Comparison of ENCODE assay signal across 10 cellular contexts in the genomic region with DNA sequence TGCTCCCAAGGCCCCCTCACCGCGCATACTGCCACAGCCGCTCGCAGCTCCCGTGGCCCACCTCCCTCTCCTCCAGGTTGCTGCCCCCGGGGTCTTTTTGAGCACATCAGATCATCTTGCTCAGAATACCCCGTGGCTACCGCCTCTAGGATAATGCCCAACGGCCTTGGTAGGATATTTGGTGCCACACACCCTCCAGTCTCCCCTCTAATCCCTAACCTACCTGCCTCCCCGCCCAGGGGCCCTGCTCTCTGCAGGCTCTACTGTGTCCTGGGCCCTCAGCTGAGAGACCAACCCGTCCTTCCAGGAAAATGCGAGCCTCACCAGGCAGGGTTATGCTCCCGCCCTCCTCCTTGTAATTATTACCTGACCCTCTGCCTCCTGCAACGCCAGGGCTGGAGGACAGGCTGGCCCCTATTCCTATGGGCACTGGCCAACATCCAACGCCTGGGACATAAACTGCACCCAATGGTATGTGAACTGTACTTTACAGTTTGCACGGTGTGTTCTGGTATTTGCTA. TPM values are rescaled to one million over a fixed set of nuclear protein-coding genes. Genes with fewer than 3 reads are reported as not detected.
DNase-seq lines count a peak whose midpoint lies in the region; ATAC-seq, FAIRE-seq and TF ChIP-seq lines count a peak whose summit lies in the region.
"Had no signal": no experiment of that assay in that cellular context is flagged by ENCODE, and none has a peak within 500 bp of the region (broad histone marks: within the 10 kb centered on the region; RNA-seq: fewer than 3 reads in every experiment).

No MANE protein-coding gene starts in this region.

- peak overlapping the region; percentile 45 for H3K9ac ChIP-seq in mucosa of stomach (ENCODE audit: low read length)

- H3K36me3 Mint-ChIP-seq in stimulated activated naive CD8-positive, alpha-beta T cell treated with anti-CD3 and anti-CD28 coated beads, Interleukin-15, Interleukin-2, amounts not matched to agents 100 ng/mL and 50 ng/mL, for 24 hours (ENCODE audit: low read depth) = no peaks in the 10 kb centered on the region
- peaks cover 11% of the 10 kb centered on the region for H3K36me3 Mint-ChIP-seq in brain

- H3K36me3 ChIP-seq in mucosa of stomach (ENCODE audit: control insufficient read depth, insufficient read depth, low read length) = no peaks in the 10 kb centered on the region

- H3K27me3 Mint-ChIP-seq in stimulated activated naive CD8-positive, alpha-beta T cell treated with anti-CD3 and anti-CD28 coated beads, Interleukin-15, Interleukin-2, amounts not matched to agents 100 ng/mL and 50 ng/mL, for 24 hours = peaks cover 59% of the 10 kb centered on the region
- peaks cover 22% of the 10 kb centered on the region for H3K27me3 Mint-ChIP-seq in brain

- H3K4me3 Mint-ChIP-seq in stimulated activated naive CD8-positive, alpha-beta T cell treated with anti-CD3 and anti-CD28 coated beads, Interleukin-15, Interleukin-2, amounts not matched to agents 100 ng/mL and 50 ng/mL, for 24 hours = peak overlapping the region; percentile 85
- H3K4me3 Mint-ChIP-seq in brain = peak overlapping the region; percentile 85 to 90 (median 88)

- H3K27ac Mint-ChIP-seq in stimulated activated naive CD8-positive, alpha-beta T cell treated with anti-CD3 and anti-CD28 coated beads, Interleukin-15, Interleukin-2, amounts not matched to agents 100 ng/mL and 50 ng/mL, for 24 hours = no peak overlapping the region
- H3K27ac Mint-ChIP-seq in brain = peak overlapping the region in 4 of 5 experiments; percentile 68 to 94 (median 84)

- FAIRE-seq in D721Med (lab: Jason Lieb, UNC) = no peak
- FAIRE-seq: G401.6 had no signal

- no peaks in the 10 kb centered on the region for H3K9me3 Mint-ChIP-seq in stimulated activated naive CD8-positive, alpha-beta T cell treated with anti-CD3 and anti-CD28 coated beads, Interleukin-15, Interleukin-2, amounts not matched to agents 100 ng/mL and 50 ng/mL, for 24 hours
- H3K9me3 Mint-ChIP-seq in brain = peaks cover 0 to 2% (median 0%) of the 10 kb centered on the region in 5 experiments

- H3K4me3 ChIP-seq in mucosa of stomach (ENCODE audit: low read length) = peak overlapping the region; percentile 74

- no peak for ATAC-seq in stimulated activated naive CD8-positive, alpha-beta T cell treated with anti-CD3 and anti-CD28 coated beads, Interleukin-15, Interleukin-2, amounts not matched to agents 100 U/mL and 50 U/mL, for 24 hours
- ATAC-seq in GM21786 (IDR thresholded peaks at IDR 0.05; ENCODE audit: unreplicated experiment) = no peak

- no peaks in the 10 kb centered on the region for H3K9me3 ChIP-seq in mucosa of stomach (ENCODE audit: control insufficient read depth, low read length)

- H3K27me3 ChIP-seq in mucosa of stomach (ENCODE audit: control insufficient read depth, insufficient read depth, low read length) = peaks cover 42% of the 10 kb centered on the region

- TF ChIP-seq CTCF in brain (conservative IDR thresholded peaks at IDR 0.05) (no peak), D721Med (IDR thresholded peaks at IDR 0.05; ENCODE audit: insufficient read depth, missing control alignments) (no peak)

- no peak for DNase-seq in stimulated activated naive CD8-positive, alpha-beta T cell treated with anti-CD3 and anti-CD28 coated beads, Interleukin-15, Interleukin-2, amounts not matched to agents 100 U/mL and 50 U/mL, for 24 hours
- DNase-seq in stimulated activated CD4-positive, alpha-beta T cell treated with anti-CD3 and anti-CD28 coated beads, Interleukin-4, amount 100 ng/mL, for 24 hours = no peak
- DNase-seq in D721Med (ENCODE audit: insufficient read length, low spot score) (no peak), AG08395 (ENCODE audit: low spot score) (no peak)
- DNase-seq: NCI-H69 had no signal

- peaks cover 20% of the 10 kb centered on the region for H3K4me1 ChIP-seq in mucosa of stomach (ENCODE audit: control insufficient read depth, insufficient read depth, low read length)

- H3K4me1 Mint-ChIP-seq in stimulated activated naive CD8-positive, alpha-beta T cell treated with anti-CD3 and anti-CD28 coated beads, Interleukin-15, Interleukin-2, amounts not matched to agents 100 ng/mL and 50 ng/mL, for 24 hours (ENCODE audit: low read depth) = peaks cover 16% of the 10 kb centered on the region
- H3K4me1 Mint-ChIP-seq in brain = peaks cover 51% of the 10 kb centered on the region

RNA-seq across cellular contexts. Expression of a gene that starts 1.5 kb away (rescaled TPM):
- polyA plus RNA-seq in brain (ENCODE audit: insufficient read depth, low read depth, low replicate concordance) = 26.5 TPM
